ENCODE assay signal across 17 cellular contexts in the genomic region with DNA sequence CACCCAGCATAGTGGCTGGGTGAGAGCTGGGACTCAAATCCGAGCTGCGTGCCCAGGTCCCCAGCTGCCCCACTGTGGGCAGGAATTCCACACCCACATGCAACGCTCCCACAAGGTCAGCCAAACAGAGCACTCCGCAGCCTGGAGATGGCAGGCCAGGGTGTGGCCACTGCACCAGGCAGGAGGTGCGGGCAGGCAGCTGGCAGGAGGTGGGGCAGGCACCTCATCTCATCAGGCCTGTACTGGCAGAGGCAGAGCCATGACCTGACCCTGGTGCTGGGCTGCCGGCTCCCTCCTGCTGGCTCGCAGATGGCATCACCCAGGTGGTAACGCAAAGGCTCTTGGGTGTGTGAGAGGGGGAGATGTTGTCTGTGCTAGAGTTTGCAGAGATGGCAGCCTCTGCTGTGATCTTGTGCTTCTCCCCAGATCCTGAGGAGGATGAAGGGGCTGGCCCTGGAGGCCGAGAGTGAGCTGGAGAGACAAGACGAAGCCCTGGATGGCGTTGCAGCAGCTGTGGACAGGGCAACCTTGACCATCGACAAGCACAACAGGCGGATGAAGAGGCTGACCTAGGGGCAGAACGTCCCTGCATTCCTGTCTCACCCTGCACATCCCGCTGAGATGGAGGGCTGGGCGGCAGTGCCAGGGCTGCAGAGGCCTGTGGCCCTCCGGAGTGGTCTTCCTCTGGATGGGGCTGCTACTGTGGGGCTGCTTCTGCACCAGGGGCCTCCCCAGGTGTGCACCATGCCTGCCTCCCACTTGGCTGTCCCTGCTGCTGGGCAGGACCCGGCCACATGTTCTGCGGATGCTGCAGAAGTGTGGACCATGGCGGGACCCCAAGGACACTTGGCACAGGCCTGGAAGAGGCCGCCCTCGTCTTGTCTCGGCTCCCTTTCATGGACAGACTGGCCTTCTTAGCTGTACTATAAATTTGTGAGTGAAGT. TPM values are rescaled to one million over a fixed set of nuclear protein-coding genes. Genes with fewer than 3 reads are reported as not detected.
DNase-seq lines count a peak whose midpoint lies in the region; ATAC-seq and TF ChIP-seq lines count a peak whose summit lies in the region.
"Had no signal": no experiment of that assay in that cellular context is flagged by ENCODE, and none has a peak within 500 bp of the region (broad histone marks: within the 10 kb centered on the region; RNA-seq: fewer than 3 reads in every experiment).

No MANE protein-coding gene starts in this region.

- no peak for TF ChIP-seq CTCF in adrenal gland (IDR thresholded peaks at IDR 0.05)
- no peak for TF ChIP-seq CTCF in lower lobe of right lung (IDR thresholded peaks at IDR 0.05)
- TF ChIP-seq CTCF in tibial artery (IDR thresholded peaks at IDR 0.05): no peak

- WGBS in adrenal gland, 4 donors: 73 to 89% (median 77%) methylated on average over 13 to 23 of the region's 23 CpGs

- peaks cover 16% of the 10 kb centered on the region for H3K36me3 Mint-ChIP-seq in activated naive CD8-positive, alpha-beta T cell treated with anti-CD3 and anti-CD28 coated beads, Interleukin-2, amount 10 ng/mL, durations not matched to agents 7 days and 5 days
- no peaks in the 10 kb centered on the region for H3K36me3 Mint-ChIP-seq in activated naive CD8-positive, alpha-beta T cell treated with anti-CD3 and anti-CD28 coated beads for 36 hours

- H3K9me3 ChIP-seq in adrenal gland (replicated peaks in 1 of 3) (no peaks in the 10 kb centered on the region), lower lobe of right lung (no peaks in the 10 kb centered on the region), tibial artery (no peaks in the 10 kb centered on the region)
- H3K9me3 ChIP-seq: breast epithelium, SJSA1 had no signal

- H3K27ac Mint-ChIP-seq in activated naive CD8-positive, alpha-beta T cell treated with anti-CD3 and anti-CD28 coated beads, Interleukin-2, amount 10 ng/mL, durations not matched to agents 7 days and 5 days: peak overlapping the region; percentile 25
- no peak overlapping the region for H3K27ac Mint-ChIP-seq in activated naive CD8-positive, alpha-beta T cell treated with anti-CD3 and anti-CD28 coated beads for 36 hours
- H3K27ac Mint-ChIP-seq: CD4-positive, alpha-beta T cell had no signal

- H3K27me3 Mint-ChIP-seq in activated naive CD8-positive, alpha-beta T cell treated with anti-CD3 and anti-CD28 coated beads, Interleukin-2, amount 10 ng/mL, durations not matched to agents 7 days and 5 days: peaks cover 4% of the 10 kb centered on the region
- H3K27me3 Mint-ChIP-seq in activated naive CD8-positive, alpha-beta T cell treated with anti-CD3 and anti-CD28 coated beads for 36 hours: no peaks in the 10 kb centered on the region
- H3K27me3 Mint-ChIP-seq: CD4-positive, alpha-beta T cell had no signal

- no peaks in the 10 kb centered on the region for H3K4me1 ChIP-seq in adrenal gland (replicated peaks in 1 of 2)
- H3K4me1 ChIP-seq in lower lobe of right lung: no peaks in the 10 kb centered on the region
- peaks cover 0 to 4% (median 2%) of the 10 kb centered on the region in 4 donors for H3K4me1 ChIP-seq in tibial artery
- H3K4me1 ChIP-seq: breast epithelium had no signal

- intact Hi-C loops in adrenal gland (cut with DNase I): no loop called here
- intact Hi-C loops in lower lobe of right lung (cut with DNase I): no loop called here
- intact Hi-C loops in tibial artery (cut with DNase I; ENCODE audit: low total_unique reads): no loop called here

- H3K4me1 Mint-ChIP-seq in activated naive CD8-positive, alpha-beta T cell treated with anti-CD3 and anti-CD28 coated beads, Interleukin-2, amount 10 ng/mL, durations not matched to agents 7 days and 5 days: peaks cover 3% of the 10 kb centered on the region
- H3K4me1 Mint-ChIP-seq in activated naive CD8-positive, alpha-beta T cell treated with anti-CD3 and anti-CD28 coated beads for 36 hours: peaks cover under 1% of the 10 kb centered on the region

- POLR2A ChIA-PET in activated naive CD8-positive, alpha-beta T cell treated with anti-CD3 and anti-CD28 coated beads, Interleukin-2, amount 10 ng/mL, durations not matched to agents 7 days and 5 days (lab: Charles Lee): interaction anchor here (1.2 kb wide), 1 partner anchor 11 kb away, joined by 3 read pairs; no protein-coding TSS in a partner anchor

- no peaks in the 10 kb centered on the region for H3K9me3 Mint-ChIP-seq in activated naive CD8-positive, alpha-beta T cell treated with anti-CD3 and anti-CD28 coated beads, Interleukin-2, amount 10 ng/mL, durations not matched to agents 7 days and 5 days
- no peaks in the 10 kb centered on the region for H3K9me3 Mint-ChIP-seq in activated naive CD8-positive, alpha-beta T cell treated with anti-CD3 and anti-CD28 coated beads for 36 hours
- H3K9me3 Mint-ChIP-seq: CD4-positive, alpha-beta T cell had no signal

- no peak for DNase-seq in activated naive CD8-positive, alpha-beta T cell treated with anti-CD3 and anti-CD28 coated beads, Interleukin-2, amount 10 ng/mL, durations not matched to agents 7 days and 5 days
- DNase-seq in activated naive CD8-positive, alpha-beta T cell treated with anti-CD3 and anti-CD28 coated beads for 36 hours: no peak
- DNase-seq in adrenal gland: peak in 4 of 7 donors; percentile 12 to 44 (median 22)
- peak; percentile 41 for DNase-seq in lower lobe of right lung
- DNase-seq in tibial artery: peak; percentile 16 to 58
- DNase-seq in H4 (ENCODE audit: low spot score): no peak
- DNase-seq in GM19240 (ENCODE audit: insufficient read length, low spot score): no peak
- DNase-seq: activated CD4-positive, alpha-beta T cell treated with anti-CD3 and anti-CD28 coated beads for 4 hours; Karpas-422; NCI-H1436 treated with DMSO at 0.1 percent for 48 hours; NCI-H510A; stimulated activated naive CD4-positive, alpha-beta T cell treated with Interleukin-2 at 50 U/mL for 16 hours had no signal

- H3K4me3 ChIP-seq in adrenal gland: no peak overlapping the region
- H3K4me3 ChIP-seq in lower lobe of right lung: no peak overlapping the region
- no peak overlapping the region for H3K4me3 ChIP-seq in tibial artery
- H3K4me3 ChIP-seq: breast epithelium, SJSA1 had no signal

- H3K27ac ChIP-seq in adrenal gland: no peak overlapping the region
- no peak overlapping the region for H3K27ac ChIP-seq in lower lobe of right lung
- H3K27ac ChIP-seq in tibial artery: no peak overlapping the region
- H3K27ac ChIP-seq: breast epithelium, SJSA1 had no signal

- H3K27me3 ChIP-seq in adrenal gland (no peaks in the 10 kb centered on the region), lower lobe of right lung (ENCODE audit: low read depth) (no peaks in the 10 kb centered on the region), tibial artery (no peaks in the 10 kb centered on the region)
- H3K27me3 ChIP-seq: breast epithelium, SJSA1 had no signal

- H3K36me3 ChIP-seq in adrenal gland (replicated peaks in 1 of 2) (peaks cover 0 to 6% of the 10 kb centered on the region in 2 donors), lower lobe of right lung (peaks cover 36% of the 10 kb centered on the region), tibial artery (peaks cover 10 to 54% (median 15%) of the 10 kb centered on the region in 3 donors)
- H3K36me3 ChIP-seq: breast epithelium had no signal

- ATAC-seq in activated naive CD8-positive, alpha-beta T cell treated with anti-CD3 and anti-CD28 coated beads, Interleukin-2, amount 10 ng/mL, durations not matched to agents 7 days and 5 days (ENCODE audit: low read depth): peak; percentile 21
- ATAC-seq in lower lobe of right lung (peak; percentile 12 to 28), GM19023 (IDR thresholded peaks at IDR 0.05; ENCODE audit: unreplicated experiment) (no peak)
- ATAC-seq: left colon had no signal

- no peak for TF ChIP-seq POLR2A in adrenal gland (IDR thresholded peaks at IDR 0.05)

- H3K4me3 Mint-ChIP-seq in activated naive CD8-positive, alpha-beta T cell treated with anti-CD3 and anti-CD28 coated beads, Interleukin-2, amount 10 ng/mL, durations not matched to agents 7 days and 5 days: no peak overlapping the region
- no peak overlapping the region for H3K4me3 Mint-ChIP-seq in activated naive CD8-positive, alpha-beta T cell treated with anti-CD3 and anti-CD28 coated beads for 36 hours
- H3K4me3 Mint-ChIP-seq: CD4-positive, alpha-beta T cell had no signal

RNA-seq across cellular contexts. Expression of gene PRSS38, which starts 35.1 kb away (rescaled TPM):
- total RNA-seq in activated naive CD8-positive, alpha-beta T cell treated with anti-CD3 and anti-CD28 coated beads, Interleukin-2, amount 10 ng/mL, durations not matched to agents 7 days and 5 days: not detected
- not detected for total RNA-seq in activated naive CD8-positive, alpha-beta T cell treated with anti-CD3 and anti-CD28 coated beads for 36 hours
- total RNA-seq in adrenal gland (not detected), lower lobe of right lung (not detected)
- polyA plus RNA-seq in adrenal gland: not detected
- not detected in 2 replicates for total RNA-seq in H4 (2014; rRNA removed; shearing (Covaris generic))
- total RNA-seq: breast epithelium; CD4-positive, alpha-beta T cell; left colon; SJSA1 had no signal

RNA-seq across cellular contexts. Expression of gene SNAP47, which starts 45.1 kb away (rescaled TPM):
- 10 to 100 TPM; 29.0 to 29.2 TPM for total RNA-seq in activated naive CD8-positive, alpha-beta T cell treated with anti-CD3 and anti-CD28 coated beads, Interleukin-2, amount 10 ng/mL, durations not matched to agents 7 days and 5 days
- 10 to 100 TPM; 24.1 to 30.5 TPM for total RNA-seq in activated naive CD8-positive, alpha-beta T cell treated with anti-CD3 and anti-CD28 coated beads for 36 hours
- 100 to 1,000 TPM in 6 of 8 donors, 10 to 100 TPM in 2; 60.9 to 216 (median 117) TPM for total RNA-seq in adrenal gland
- polyA plus RNA-seq in adrenal gland: 10 to 100 TPM; 24.5 to 52.8 (median 43.5) TPM
- total RNA-seq in lower lobe of right lung: 23.1 TPM
- total RNA-seq in H4 (2014; rRNA removed; shearing (Covaris generic)): 61.3 and 61.6 TPM in 2 replicates

RNA-seq across cellular contexts. Expression of gene JMJD4, which starts 45.3 kb away (rescaled TPM):
- 10 to 100 TPM; 20.4 to 21.6 TPM for total RNA-seq in activated naive CD8-positive, alpha-beta T cell treated with anti-CD3 and anti-CD28 coated beads, Interleukin-2, amount 10 ng/mL, durations not matched to agents 7 days and 5 days
- 10 to 100 TPM; 24.1 to 27.9 TPM for total RNA-seq in activated naive CD8-positive, alpha-beta T cell treated with anti-CD3 and anti-CD28 coated beads for 36 hours
- total RNA-seq in adrenal gland (10 to 100 TPM; 19.7 to 57.5 (median 29.6) TPM), lower lobe of right lung (14.9 TPM)
- 10 to 100 TPM in 2 of 3 donors, 1 to 10 TPM in 1; 8.6 to 29.8 (median 25.7) TPM for polyA plus RNA-seq in adrenal gland
- total RNA-seq in H4 (2014; rRNA removed; shearing (Covaris generic)): 15.1 and 19.7 TPM in 2 replicates

Comparison
In these comparisons a context has a peak if more than half of its experiments do, and no peak if none do; other contexts are left out.
1. DNase-seq: peak in adrenal gland (4 of 7), lower lobe of right lung (single experiment) and tibial artery (2 of 2); none in activated naive CD8-positive, alpha-beta T cell treated with anti-CD3 and anti-CD28 coated beads, Interleukin-2, amount 10 ng/mL, durations not matched to agents 7 days and 5 days (single experiment), activated naive CD8-positive, alpha-beta T cell treated with anti-CD3 and anti-CD28 coated beads for 36 hours (single experiment), H4 (single experiment) and GM19240 (single experiment).